8 cellular contexts compared by ENCODE assay signal in the genomic region with DNA sequence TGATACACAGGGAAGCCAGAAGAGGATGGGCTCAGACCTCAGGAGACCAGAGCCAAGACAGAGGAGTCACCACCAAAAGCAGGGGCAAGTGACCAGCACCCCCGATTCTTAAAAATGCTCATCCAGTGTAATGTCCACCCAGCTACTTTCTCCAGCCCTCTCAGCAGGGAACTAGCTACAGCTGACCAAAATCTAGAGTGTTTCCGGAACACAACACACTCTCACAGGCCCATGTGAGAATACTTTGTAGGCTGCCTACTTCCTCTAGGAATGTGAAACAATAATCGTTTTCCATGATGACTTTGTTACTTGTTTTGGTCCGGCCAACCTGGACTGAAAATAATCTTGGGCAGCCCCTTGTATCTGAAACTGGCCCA. TPM values are rescaled to one million over a fixed set of nuclear protein-coding genes. Genes with fewer than 3 reads are reported as not detected.
A peak's percentile ranks its signal among the peaks of the same experiment; 100 is the strongest.
DNase-seq lines count a peak whose midpoint lies in the region; ATAC-seq and TF ChIP-seq lines count a peak whose summit lies in the region.

No MANE protein-coding gene starts in this region.

- peaks cover 86 to 100% (median 98%) of the 10 kb centered on the region in 10 experiments for H3K4me1 ChIP-seq in BLaER1 treated with 17β-estradiol and CSF1 and Interleukin-3, amounts not matched to agents 10 nM and 100 nM
- peaks cover 32 to 98% of the 10 kb centered on the region in 2 donors for H3K4me1 ChIP-seq in left lung

- peaks cover 0 to 13% (median 0%) of the 10 kb centered on the region in 11 experiments; a peak in 2 of 22 replicates for H3K27me3 ChIP-seq in BLaER1 treated with 17β-estradiol and CSF1 and Interleukin-3, amounts not matched to agents 10 nM and 100 nM
- no peaks in the 10 kb centered on the region for H3K27me3 ChIP-seq in WERI-Rb-1 (ENCODE audit: insufficient read depth, low read depth, severe bottlenecking)
- H3K27me3 ChIP-seq in left lung = no peaks in the 10 kb centered on the region

- H3K36me3 ChIP-seq in BLaER1 treated with 17β-estradiol and CSF1 and Interleukin-3, amounts not matched to agents 10 nM and 100 nM = peaks cover 25 to 90% (median 64%) of the 10 kb centered on the region in 11 experiments
- H3K36me3 ChIP-seq in WERI-Rb-1 (peaks cover 23% of the 10 kb centered on the region), left lung (peaks cover under 1 to 56% of the 10 kb centered on the region in 2 donors)

- DNase-seq in WERI-Rb-1 (no peak), left lung (no peak), DMS153 (lab: John Stamatoyannopoulos, UW) (no peak), RKO (ENCODE audit: low spot score) (no peak)
- no peak for DNase-seq in activated T-cell treated with anti-CD3 and anti-CD28 coated beads, Interleukin-2, amount 50 U/mL, for 48 hours
- DNase-seq in activated CD8-positive, alpha-beta memory T cell treated with anti-CD3 and anti-CD28 coated beads for 24 hours = no peak

- ATAC-seq in GM21737 (IDR thresholded peaks at IDR 0.05; ENCODE audit: unreplicated experiment) (peak; percentile 30), left lung (peak; percentile 7)

- TF ChIP-seq CTCF in WERI-Rb-1 (IDR thresholded peaks at IDR 0.05; ENCODE audit: low read depth, low read length) (no peak), left lung (IDR thresholded peaks at IDR 0.05) (no peak)

- H3K4me2 ChIP-seq in BLaER1 treated with 17β-estradiol and CSF1 and Interleukin-3, amounts not matched to agents 10 nM and 100 nM = peak overlapping the region; percentile 85 to 99 (median 94)

- H4K20me1 ChIP-seq in BLaER1 treated with 17β-estradiol and CSF1 and Interleukin-3, amounts not matched to agents 10 nM and 100 nM = peaks cover 79 to 100% (median 98%) of the 10 kb centered on the region in 11 experiments

- H3K27ac ChIP-seq in BLaER1 treated with 17β-estradiol and CSF1 and Interleukin-3, amounts not matched to agents 10 nM and 100 nM = peak overlapping the region; percentile 64 to 92 (median 84)
- H3K27ac ChIP-seq in WERI-Rb-1 = peak overlapping the region; percentile 65
- peak overlapping the region; percentile 36 to 55 for H3K27ac ChIP-seq in left lung

- intact Hi-C loops in left lung (cut with DNase I) = no loop called here

- peaks cover 0 to 11% (median 0%) of the 10 kb centered on the region in 11 experiments; a peak in 5 of 22 replicates for H3K9me3 ChIP-seq in BLaER1 treated with 17β-estradiol and CSF1 and Interleukin-3, amounts not matched to agents 10 nM and 100 nM (replicated peaks in 1 of 11)
- H3K9me3 ChIP-seq in WERI-Rb-1 (ENCODE audit: severe bottlenecking) = no peaks in the 10 kb centered on the region
- no peaks in the 10 kb centered on the region for H3K9me3 ChIP-seq in left lung

- H3K4me3 ChIP-seq in BLaER1 treated with 17β-estradiol and CSF1 and Interleukin-3, amounts not matched to agents 10 nM and 100 nM = peak overlapping the region; percentile 23 to 62 (median 44); a peak in 18 of 20 replicates
- H3K4me3 ChIP-seq in WERI-Rb-1 (ENCODE audit: low read depth, low read length) = no peak overlapping the region
- no peak overlapping the region for H3K4me3 ChIP-seq in left lung

- peak overlapping the region; percentile 69 to 82 (median 77) for H3K9ac ChIP-seq in BLaER1 treated with 17β-estradiol and CSF1 and Interleukin-3, amounts not matched to agents 10 nM and 100 nM

RNA-seq across cellular contexts. Expression of gene PSAP, which starts 14.5 kb away (rescaled TPM):
- total RNA-seq in left lung = 1,000 to 10,000 TPM; 1,484 to 1,668 TPM

Comparison
In these comparisons a context has a peak if more than half of its experiments do, and no peak if none do; other contexts are left out.
1. H3K4me3 ChIP-seq: peak in BLaER1 treated with 17β-estradiol and CSF1 and Interleukin-3, amounts not matched to agents 10 nM and 100 nM (10 of 10); none in WERI-Rb-1 (single experiment) and left lung (0 of 2).
2. Peak in every context shown above with its lines, with median percentiles within 50 percentile points of each other: H3K27ac ChIP-seq.